18 cellular contexts compared by ENCODE assay signal in the genomic region with DNA sequence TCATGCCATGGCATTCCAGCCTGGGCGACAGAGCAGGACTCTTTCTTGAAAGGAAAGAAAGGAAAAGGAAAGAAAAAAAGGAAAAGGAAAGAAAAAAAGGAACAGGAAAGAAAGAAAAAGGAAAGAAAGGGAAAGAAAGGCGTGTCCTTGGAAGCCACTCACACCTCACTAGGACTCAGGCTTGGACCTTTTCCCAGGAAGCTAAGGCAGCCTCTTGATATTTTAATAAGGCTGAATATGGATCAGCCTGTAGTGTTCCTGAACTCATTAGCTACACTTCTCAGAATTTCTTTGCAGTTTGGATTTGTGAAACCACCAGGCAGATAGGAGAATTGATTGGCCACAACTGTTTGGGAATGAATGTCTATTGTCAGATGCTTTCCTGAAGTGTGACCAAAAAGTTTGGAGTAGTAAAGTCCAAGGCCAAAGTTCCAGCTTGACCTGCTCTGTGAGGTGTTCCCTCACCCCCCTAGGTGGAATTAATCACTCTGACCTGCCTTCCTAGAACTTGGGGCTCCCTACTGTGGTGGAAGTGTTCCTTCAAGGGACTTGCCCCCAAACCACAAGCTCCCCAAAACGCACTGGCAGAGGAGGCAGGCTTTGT. TPM values are rescaled to one million over a fixed set of nuclear protein-coding genes. Genes with fewer than 3 reads are reported as not detected.
DNase-seq lines count a peak whose midpoint lies in the region; ATAC-seq and TF ChIP-seq lines count a peak whose summit lies in the region.
"Had no signal": no experiment of that assay in that cellular context is flagged by ENCODE, and none has a peak within 500 bp of the region (broad histone marks: within the 10 kb centered on the region; RNA-seq: fewer than 3 reads in every experiment).

No MANE protein-coding gene starts in this region.

- H3K4me1 Mint-ChIP-seq in endodermal cell: peaks cover 2% of the 10 kb centered on the region
- H3K4me1 Mint-ChIP-seq in progenitor cell of endocrine pancreas (ENCODE audit: low read depth): peaks cover 9% of the 10 kb centered on the region

- H3K4me1 ChIP-seq in HCT116 (ENCODE audit: control insufficient read depth in 1 of 2, insufficient read depth in 2 of 2, low read length in 2 of 2) (peaks cover 4 to 31% of the 10 kb centered on the region in 2 experiments; a peak in 3 of 4 replicates), endodermal cell (ENCODE audit: control insufficient read depth, insufficient read depth, low read length) (no peaks in the 10 kb centered on the region)

- intact Hi-C loops in HCT116 (cut with micrococcal nuclease): no loop called here

- H3K4me3 ChIP-seq in HCT116 (replicated peaks in 1 of 2; ENCODE audit: low read depth in 1 of 2, low read length in 2 of 2): no peak overlapping the region
- H3K4me3 ChIP-seq in LNCaP clone FGC (ENCODE audit: low read depth, low read length): no peak overlapping the region
- H3K4me3 ChIP-seq in endodermal cell (ENCODE audit: low read length): no peak overlapping the region
- H3K4me3 ChIP-seq in retinal pigment epithelial cell (ENCODE audit: low read length): no peak overlapping the region
- H3K4me3 ChIP-seq: HAP-1, K562 had no signal

- H3K27me3 ChIP-seq in HCT116 (ENCODE audit: insufficient read depth, low read length) (no peaks in the 10 kb centered on the region), endodermal cell (ENCODE audit: control insufficient read depth, insufficient read depth, low read length, poor library complexity, severe bottlenecking) (peaks cover 10% of the 10 kb centered on the region)

- H3K79me2 ChIP-seq in HCT116 (ENCODE audit: insufficient read depth, low read length): no peaks in the 10 kb centered on the region

- H3K27ac Mint-ChIP-seq in endodermal cell (no peak overlapping the region), progenitor cell of endocrine pancreas (no peak overlapping the region)

- no peak for TF ChIP-seq POLR2A in HCT116 (IDR thresholded peaks at IDR 0.05; ENCODE audit: borderline replicate concordance, extremely low read depth, insufficient read depth, insufficient read length)

- no peak overlapping the region for H3K4me3 Mint-ChIP-seq in endodermal cell
- no peak overlapping the region for H3K4me3 Mint-ChIP-seq in progenitor cell of endocrine pancreas (ENCODE audit: low read depth)
- H3K4me3 Mint-ChIP-seq: CD8-positive, alpha-beta memory T cell had no signal

- H3K9me3 Mint-ChIP-seq in endodermal cell (no peaks in the 10 kb centered on the region), progenitor cell of endocrine pancreas (ENCODE audit: low read depth) (no peaks in the 10 kb centered on the region)
- H3K9me3 Mint-ChIP-seq: CD8-positive, alpha-beta memory T cell had no signal

- CTCF ChIA-PET in HCT116 (lab: Charles Lee): no interaction called here

- H3K9me2 ChIP-seq in HCT116 (ENCODE audit: insufficient read depth): no peaks in the 10 kb centered on the region

- no peak for DNase-seq in HCT116 (ENCODE audit: low read depth, low spot score)
- DNase-seq in LNCaP clone FGC (ENCODE audit: low read depth): peak; percentile 13
- peak; percentile 26 for DNase-seq in endodermal cell
- DNase-seq in retinal pigment epithelial cell (ENCODE audit: low read depth): peak; percentile 51
- DNase-seq in progenitor cell of endocrine pancreas (ENCODE audit: low spot score, unreplicated experiment): no peak
- DNase-seq in SHP77 treated with DMSO at 0.1 percent for 48 hours (lab: John Stamatoyannopoulos, UW): no peak
- DNase-seq: C1 segment of cervical spinal cord; CD8-positive, alpha-beta memory T cell; NCI-H1105 treated with DMSO at 0.1 percent for 48 hours; NCI-H1694; NCI-H2081 treated with DMSO at 0.1 percent for 48 hours; NCI-H510A; NCI-H748 treated with DMSO at 0.1 percent for 48 hours; OCI-M1; RPMI8226 had no signal

- POLR2A ChIA-PET in HCT116 (lab: Charles Lee): no interaction called here

- RAD21 ChIA-PET in HCT116 (lab: Charles Lee; ENCODE audit: low non-redundant PET in 1 of 2, low total read pairs in 2 of 2, uncharacterized antibody in 2 of 2, unreplicated experiment in 2 of 2): no interaction called here

- H3K9me3 ChIP-seq in HCT116 (ENCODE audit: control insufficient read depth in 1 of 2, insufficient read depth in 1 of 2, low read depth in 1 of 2, low read length in 2 of 2) (no peaks in the 10 kb centered on the region), endodermal cell (ENCODE audit: control insufficient read depth, low read length) (no peaks in the 10 kb centered on the region)
- H3K9me3 ChIP-seq: HAP-1 had no signal

- no peak overlapping the region for H3K4me2 ChIP-seq in HCT116 (ENCODE audit: low read length)

- H3K36me3 Mint-ChIP-seq in endodermal cell (ENCODE audit: low read depth) (no peaks in the 10 kb centered on the region), progenitor cell of endocrine pancreas (ENCODE audit: insufficient read depth) (no peaks in the 10 kb centered on the region)

- H3K36me3 ChIP-seq in HCT116 (ENCODE audit: control insufficient read depth in 1 of 2, insufficient read depth in 2 of 2, low read length in 2 of 2) (no peaks in the 10 kb centered on the region), endodermal cell (ENCODE audit: control insufficient read depth, insufficient read depth, low read length) (no peaks in the 10 kb centered on the region)
- H3K36me3 ChIP-seq: HAP-1 had no signal

- no TSS peak for BruUV-seq in HCT116 (replicated peaks; lab: Mats Ljungman, UMichigan)

- H3K27ac ChIP-seq in HCT116 (ENCODE audit: low read depth, low read length): no peak overlapping the region
- H3K27ac ChIP-seq in endodermal cell (ENCODE audit: low read depth, low read length): no peak overlapping the region

- H3K9ac ChIP-seq in HCT116 (ENCODE audit: low read length) (no peak overlapping the region), endodermal cell (ENCODE audit: extremely low read depth, low read length, poor library complexity, severe bottlenecking) (no peak overlapping the region)

- H4K20me1 ChIP-seq in HCT116 (ENCODE audit: insufficient read depth): no peaks in the 10 kb centered on the region

- H3K27me3 Mint-ChIP-seq in endodermal cell (ENCODE audit: insufficient read depth) (peaks cover 13% of the 10 kb centered on the region), progenitor cell of endocrine pancreas (peaks cover 8% of the 10 kb centered on the region)

- TF ChIP-seq CTCF in HCT116 (IDR thresholded peaks at IDR 0.05 in 2 of 3, conservative IDR thresholded peaks at IDR 0.05 in 1 of 3; ENCODE audit: borderline replicate concordance in 1 of 3, insufficient read depth in 1 of 3, low read depth in 2 of 3, low read length in 2 of 3) (no peak), LNCaP clone FGC (IDR thresholded peaks at IDR 0.05; ENCODE audit: control insufficient read depth, extremely low read depth, insufficient read depth) (no peak), endodermal cell (conservative IDR thresholded peaks at IDR 0.05) (no peak), retinal pigment epithelial cell (conservative IDR thresholded peaks at IDR 0.05; ENCODE audit: low read depth, low read length) (no peak), progenitor cell of endocrine pancreas (IDR thresholded peaks at IDR 0.05; ENCODE audit: unreplicated experiment) (no peak)

- H2AFZ ChIP-seq in HCT116 (ENCODE audit: low read depth, low read length, poor library complexity, severe bottlenecking): peak overlapping the region; percentile 41

- WGBS in endodermal cell (ENCODE audit: insufficient coverage in 1 of 2, insufficient read length in 1 of 2), 2 experiments: 90 to 93% methylated on average over 3 of the region's 3 CpGs

- no peak for ATAC-seq in HCT116
- ATAC-seq in GM18867 (IDR thresholded peaks at IDR 0.05; ENCODE audit: unreplicated experiment): no peak
- ATAC-seq: K562 had no signal

- no peak for TF ChIP-seq RAD21 in HCT116 (IDR thresholded peaks at IDR 0.05; ENCODE audit: low read depth)

TF ChIP-seq in HCT116, 20 proteins besides CTCF, POLR2A, EP300 and RAD21:
- no peak for TF ChIP-seq YY1 (IDR thresholded peaks at IDR 0.05; ENCODE audit: extremely low read depth, insufficient replicate concordance, low read depth, low read length)
- TF ChIP-seq, protein P1, sequence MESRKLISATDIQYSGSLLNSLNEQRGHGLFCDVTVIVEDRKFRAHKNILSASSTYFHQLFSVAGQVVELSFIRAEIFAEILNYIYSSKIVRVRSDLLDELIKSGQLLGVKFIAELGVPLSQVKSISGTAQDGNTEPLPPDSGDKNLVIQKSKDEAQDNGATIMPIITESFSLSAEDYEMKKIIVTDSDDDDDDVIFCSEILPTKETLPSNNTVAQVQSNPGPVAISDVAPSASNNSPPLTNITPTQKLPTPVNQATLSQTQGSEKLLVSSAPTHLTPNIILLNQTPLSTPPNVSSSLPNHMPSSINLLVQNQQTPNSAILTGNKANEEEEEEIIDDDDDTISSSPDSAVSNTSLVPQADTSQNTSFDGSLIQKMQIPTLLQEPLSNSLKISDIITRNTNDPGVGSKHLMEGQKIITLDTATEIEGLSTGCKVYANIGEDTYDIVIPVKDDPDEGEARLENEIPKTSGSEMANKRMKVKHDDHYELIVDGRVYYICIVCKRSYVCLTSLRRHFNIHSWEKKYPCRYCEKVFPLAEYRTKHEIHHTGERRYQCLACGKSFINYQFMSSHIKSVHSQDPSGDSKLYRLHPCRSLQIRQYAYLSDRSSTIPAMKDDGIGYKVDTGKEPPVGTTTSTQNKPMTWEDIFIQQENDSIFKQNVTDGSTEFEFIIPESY (IDR thresholded peaks at IDR 0.05; ENCODE audit: extremely low read depth, insufficient replicate concordance, low read length): no peak

RNA-seq across cellular contexts. Expression of a gene that starts 7.1 kb away (rescaled TPM):
- total RNA-seq in HCT116 (2021; ENCODE audit: unreplicated experiment) (105 TPM), endodermal cell (10 to 100 TPM; 73.5 to 87.4 TPM), progenitor cell of endocrine pancreas (47.2 and 50.4 TPM in 2 replicates)
- polyA plus RNA-seq in HCT116 (2012): 64.0 and 76.1 TPM in 2 replicates
- polyA plus RNA-seq in endodermal cell (2013, experiment 1 of 2): 69.1 TPM
- polyA plus RNA-seq in endodermal cell (2013, experiment 2 of 2): 64.2 TPM

RNA-seq across cellular contexts. Expression of a gene that starts 45.5 kb away (rescaled TPM):
- total RNA-seq in HCT116 (2021; ENCODE audit: unreplicated experiment) (2.8 TPM), endodermal cell (1 to 10 TPM in 1 of 2 donors, under 1 TPM in 1; 0.99 to 1.1 TPM), progenitor cell of endocrine pancreas (0.98 and 1.4 TPM in 2 replicates)
- 0.65 and 1.7 TPM in 2 replicates for polyA plus RNA-seq in HCT116 (2012)
- 0.07 TPM for polyA plus RNA-seq in endodermal cell (2013, experiment 1 of 2)
- 0.29 TPM for polyA plus RNA-seq in endodermal cell (2013, experiment 2 of 2)
- polyA plus RNA-seq: CD8-positive, alpha-beta memory T cell had no signal

Comparison
In these comparisons a context has a peak if more than half of its experiments do, and no peak if none do; other contexts are left out.
1. DNase-seq: peak in LNCaP clone FGC (single experiment), endodermal cell (single experiment) and retinal pigment epithelial cell (single experiment); none in HCT116 (single experiment), progenitor cell of endocrine pancreas (single experiment) and SHP77 treated with DMSO at 0.1 percent for 48 hours (single experiment).